In genomic region chr17:78325076-78325712, GRCh38 we compare ENCODE assay signal across 10 cellular contexts. TPM values are rescaled to one million over a fixed set of nuclear protein-coding genes. Genes with fewer than 3 reads are reported as not detected.
DNase-seq lines count a peak whose midpoint lies in the region; ATAC-seq and TF ChIP-seq lines count a peak whose summit lies in the region.
"Had no signal": no experiment of that assay in that cellular context is flagged by ENCODE, and none has a peak within 500 bp of the region (broad histone marks: within the 10 kb centered on the region; RNA-seq: fewer than 3 reads in every experiment).

No MANE protein-coding gene starts in this region.

- peak; percentile 54 for TF ChIP-seq EP300 in esophagus muscularis mucosa (IDR thresholded peaks at IDR 0.05)

- no peak for TF ChIP-seq CTCF in AG04450 (IDR thresholded peaks at IDR 0.05; ENCODE audit: low read depth, low read length)
- no peak for TF ChIP-seq CTCF in Peyer's patch (IDR thresholded peaks at IDR 0.05)
- no peak for TF ChIP-seq CTCF in esophagus muscularis mucosa (IDR thresholded peaks at IDR 0.05)
- TF ChIP-seq CTCF in nephron (IDR thresholded peaks at IDR 0.05; ENCODE audit: unreplicated experiment in 3 of 3) = no peak

- H3K27me3 Mint-ChIP-seq in nephron (ENCODE audit: low read depth) = peaks cover 4% of the 10 kb centered on the region

- intact Hi-C loops in esophagus muscularis mucosa (cut with DNase I) = no loop called here

- H3K36me3 Mint-ChIP-seq in nephron (ENCODE audit: low read depth) = no peaks in the 10 kb centered on the region
- H3K36me3 Mint-ChIP-seq: immature natural killer cell had no signal

- no peaks in the 10 kb centered on the region for H3K36me3 ChIP-seq in Peyer's patch
- H3K36me3 ChIP-seq in esophagus muscularis mucosa = no peaks in the 10 kb centered on the region

- H3K4me1 ChIP-seq in Peyer's patch (peaks cover 0 to 14% (median 6%) of the 10 kb centered on the region in 4 donors), esophagus muscularis mucosa (peaks cover 37 to 57% (median 49%) of the 10 kb centered on the region in 4 donors)

- DNase-seq in AG04450 (ENCODE audit: low read depth, low spot score) (no peak), Peyer's patch (no peak), esophagus muscularis mucosa (ENCODE audit: extremely low spot score) (no peak), GM19238 (ENCODE audit: insufficient read length, low spot score) (no peak), ecto neural progenitor cell (ENCODE audit: low spot score) (no peak), glomerular visceral epithelial cell (ENCODE audit: extremely low spot score) (no peak)
- DNase-seq: immature natural killer cell, NCI-H1436 had no signal

- peak overlapping the region; percentile 97 to 98 (median 98) for H3K27ac Mint-ChIP-seq in nephron

- no peak for ATAC-seq in HG03280 (IDR thresholded peaks at IDR 0.05; ENCODE audit: unreplicated experiment)

- no peak overlapping the region for H3K4me3 Mint-ChIP-seq in nephron

- TF ChIP-seq POLR2A in Peyer's patch (IDR thresholded peaks at IDR 0.05) (no peak), esophagus muscularis mucosa (IDR thresholded peaks at IDR 0.05; ENCODE audit: low read depth) (no peak)

- peaks cover 32% of the 10 kb centered on the region for H3K4me1 Mint-ChIP-seq in nephron

- H3K27me3 ChIP-seq in AG04450 (ENCODE audit: control insufficient read depth, insufficient read depth, low read length) = no peaks in the 10 kb centered on the region
- H3K27me3 ChIP-seq in Peyer's patch = no peaks in the 10 kb centered on the region
- no peaks in the 10 kb centered on the region for H3K27me3 ChIP-seq in esophagus muscularis mucosa

- POLR2A ChIA-PET in AG04450 (lab: Yijun Ruan, JAX) = interaction anchor here (1.1 to 1.5 kb wide), 4 partner anchors 9 to 51 kb away, joined by 3 to 8 read pairs (median 5); no protein-coding TSS in a partner anchor

- no peaks in the 10 kb centered on the region for H3K9me3 Mint-ChIP-seq in nephron
- H3K9me3 Mint-ChIP-seq: immature natural killer cell had no signal

- H3K9me3 ChIP-seq in AG04450 (ENCODE audit: control insufficient read depth, insufficient read depth, low read length) (no peaks in the 10 kb centered on the region), Peyer's patch (no peaks in the 10 kb centered on the region), esophagus muscularis mucosa (no peaks in the 10 kb centered on the region)

- H3K27ac ChIP-seq in AG04450 (ENCODE audit: low read depth, low read length) = peak overlapping the region; percentile 83
- H3K27ac ChIP-seq in Peyer's patch = peak overlapping the region; percentile 59 to 82 (median 76)
- H3K27ac ChIP-seq in esophagus muscularis mucosa (replicated peaks in 1 of 4) = peak overlapping the region; percentile 82 to 91 (median 86)

- H3K4me3 ChIP-seq in AG04450 (ENCODE audit: low read depth, low read length) (no peak overlapping the region), Peyer's patch (no peak overlapping the region), esophagus muscularis mucosa (peak overlapping the region in 3 of 4 donors; percentile 22 to 41 (median 23))

- 48% methylated on average over 8 of the region's 20 CpGs for WGBS in esophagus muscularis mucosa

- CTCF ChIA-PET in AG04450 (lab: Charles Lee) = interaction anchor here (0.8 to 1.7 kb wide), 2 partner anchors 36 to 139 kb away, joined by 3 to 4 read pairs; partner anchors contain the start of gene TK1

RNA-seq across cellular contexts. Expression of gene SOCS3, which starts 34.7 kb away (rescaled TPM):
- polyA plus RNA-seq in AG04450 (2011; rRNA removed) = 15.3 and 21.0 TPM in 2 replicates
- 40.1 and 42.9 TPM in 2 replicates for polyA minus RNA-seq in AG04450 (2011; rRNA and poly(A)+ RNA removed)
- total RNA-seq in Peyer's patch = 100 to 1,000 TPM in 1 of 4 donors, 10 to 100 TPM in 2, 1 to 10 TPM in 1; 3.2 to 125 (median 20.8) TPM
- 1,000 to 10,000 TPM in 1 of 4 donors, 10 to 100 TPM in 3; 12.5 to 1,139 (median 39.3) TPM for total RNA-seq in esophagus muscularis mucosa

RNA-seq across cellular contexts. Expression of gene PGS1, which starts 53.3 kb away (rescaled TPM):
- polyA plus RNA-seq in AG04450 (2011; rRNA removed) = 31.0 and 31.7 TPM in 2 replicates
- polyA minus RNA-seq in AG04450 (2011; rRNA and poly(A)+ RNA removed) = 32.8 and 40.5 TPM in 2 replicates
- total RNA-seq in Peyer's patch (100 to 1,000 TPM in 3 of 4 donors, 10 to 100 TPM in 1; 32.4 to 149 (median 116) TPM), esophagus muscularis mucosa (10 to 100 TPM; 30.7 to 45.9 (median 35.6) TPM)

Comparison
In these comparisons a context has a peak if more than half of its experiments do, and no peak if none do; other contexts are left out.
1. H3K4me3 ChIP-seq: peak in esophagus muscularis mucosa (3 of 4); none in AG04450 (single experiment) and Peyer's patch (0 of 4).
2. Peak in every context shown above with its lines, with median percentiles within 50 percentile points of each other: H3K27ac ChIP-seq.